Comparison of ENCODE assay signal across 19 cellular contexts in genomic region chr6:55009114-55009513, GRCh38.
"Had no signal": no experiment of that assay in that cellular context is flagged by ENCODE, and none has a peak within 500 bp of the region (broad histone marks: within the 10 kb centered on the region; RNA-seq: fewer than 3 reads in every experiment).

No MANE protein-coding gene starts in this region.

- H3K27me3 Mint-ChIP-seq: dendritic cell treated with granulocyte-macrophage colony-stimulating factor and Interleukin-4, amounts not matched to agents 40 ng/mL and 50 ng/mL, for 4 days; memory B cell; stimulated activated naive B cell treated with anti-CD40 and anti-IgM and Interleukin-4, amounts not matched to agents 10 μg/mL and 1 μg/mL and 100 μg/mL, for 72 hours had no signal

- ATAC-seq: activated naive CD4-positive, alpha-beta T cell treated with anti-CD3 and anti-CD28 coated beads, Interleukin-2, amount 50 U/mL, for 72 hours; left colon; stimulated activated naive B cell treated with anti-CD40 and anti-IgM and Interleukin-4, amounts not matched to agents 10 μg/mL and 1 μg/mL and 100 μg/mL, for 72 hours had no signal

- H3K27ac ChIP-seq: sigmoid colon, transverse colon, uterus had no signal

- H3K36me3 ChIP-seq: sigmoid colon, transverse colon, uterus had no signal

- H3K4me1 ChIP-seq: sigmoid colon, uterus had no signal

- H3K27ac Mint-ChIP-seq: activated naive CD4-positive, alpha-beta T cell treated with anti-CD3 and anti-CD28 coated beads, Interleukin-2, amount 50 U/mL, for 72 hours; brain; dendritic cell treated with granulocyte-macrophage colony-stimulating factor and Interleukin-4, amounts not matched to agents 40 ng/mL and 50 ng/mL, for 4 days; memory B cell; stimulated activated naive B cell treated with anti-CD40 and anti-IgM and Interleukin-4, amounts not matched to agents 10 μg/mL and 1 μg/mL and 100 μg/mL, for 72 hours; T-helper 2 cell treated with Interferon-gamma antibody and Interleukin-4, amounts not matched to agents 5 μg/mL and 100 μg/mL, for 36 hours had no signal

- H3K9me3 Mint-ChIP-seq: dendritic cell treated with granulocyte-macrophage colony-stimulating factor and Interleukin-4, amounts not matched to agents 40 ng/mL and 50 ng/mL, for 4 days had no signal

- H3K4me3 ChIP-seq: sigmoid colon, transverse colon, uterus had no signal

- H3K36me3 Mint-ChIP-seq: brain; memory B cell; stimulated activated naive B cell treated with anti-CD40 and anti-IgM and Interleukin-4, amounts not matched to agents 10 μg/mL and 1 μg/mL and 100 μg/mL, for 72 hours had no signal

- H3K4me3 Mint-ChIP-seq: brain; dendritic cell treated with granulocyte-macrophage colony-stimulating factor and Interleukin-4, amounts not matched to agents 40 ng/mL and 50 ng/mL, for 4 days; memory B cell; stimulated activated naive B cell treated with anti-CD40 and anti-IgM and Interleukin-4, amounts not matched to agents 10 μg/mL and 1 μg/mL and 100 μg/mL, for 72 hours; T-helper 2 cell treated with Interferon-gamma antibody and Interleukin-4, amounts not matched to agents 5 μg/mL and 100 μg/mL, for 36 hours had no signal

- H3K27me3 ChIP-seq: sigmoid colon, transverse colon, uterus had no signal

- H3K9me3 ChIP-seq: sigmoid colon, transverse colon, uterus had no signal

- DNase-seq: activated T-cell treated with anti-CD3 and anti-CD28 coated beads, Interleukin-2, amount 50 U/mL, for 1 hour; aorta; effector CD8-positive, alpha-beta T cell; foreskin melanocyte; glutamatergic neuron; hypothalamus; islet precursor cell; left colon; sigmoid colon; stimulated activated CD4-positive, alpha-beta T cell treated with anti-CD3 and anti-CD28 coated beads, Interleukin-2, amount 100 ng/mL, for 48 hours; stimulated activated CD8-positive, alpha-beta memory T cell treated with anti-CD3 and anti-CD28 coated beads, Interleukin-4, amount 100 ng/mL, for 48 hours; stimulated activated naive B cell treated with anti-CD40 and anti-IgM and Interleukin-4, amounts not matched to agents 10 μg/mL and 1 μg/mL and 100 μg/mL, for 72 hours; transverse colon; uterus had no signal

- H3K4me1 Mint-ChIP-seq: memory B cell; stimulated activated naive B cell treated with anti-CD40 and anti-IgM and Interleukin-4, amounts not matched to agents 10 μg/mL and 1 μg/mL and 100 μg/mL, for 72 hours had no signal
